Comparison of ENCODE assay signal across 9 cellular contexts in the genomic region with DNA sequence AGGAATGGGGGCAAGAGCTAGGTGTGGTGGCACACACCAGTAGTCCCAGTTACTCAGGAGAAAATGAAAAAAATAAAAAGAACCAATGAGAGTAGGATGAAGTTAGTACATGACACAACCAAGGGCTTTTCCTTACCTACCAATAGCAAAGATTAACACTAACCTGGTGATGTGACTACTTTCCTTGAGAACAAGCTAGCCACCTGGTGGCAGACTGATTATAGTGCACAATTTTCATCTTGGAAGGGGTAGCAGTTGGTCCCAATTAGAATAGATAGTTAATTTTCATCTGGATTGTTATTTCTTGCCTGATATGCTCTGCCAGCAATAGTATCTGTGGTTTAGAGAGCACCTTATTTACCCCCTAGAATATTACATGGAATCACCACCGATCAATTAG.
DNase-seq lines count a peak whose midpoint lies in the region; ATAC-seq and TF ChIP-seq lines count a peak whose summit lies in the region.
"Had no signal": no experiment of that assay in that cellular context is flagged by ENCODE, and none has a peak within 500 bp of the region (broad histone marks: within the 10 kb centered on the region; RNA-seq: fewer than 3 reads in every experiment).

No MANE protein-coding gene starts in this region.

- in situ Hi-C loops in astrocyte of the cerebellum (cut with HindIII; ENCODE audit: low sequenced_read_pairs) = no loop called here

- no peak overlapping the region for H3K27ac ChIP-seq in substantia nigra (ENCODE audit: low read depth, low read length, poor library complexity, severe bottlenecking)
- H3K27ac ChIP-seq: BLaER1 treated with 17β-estradiol and CSF1 and Interleukin-3, amounts not matched to agents 10 nM and 100 nM had no signal

- no peak overlapping the region for H3K4me3 ChIP-seq in astrocyte of the cerebellum (ENCODE audit: low read depth, low read length)
- H3K4me3 ChIP-seq: BLaER1 treated with 17β-estradiol and CSF1 and Interleukin-3, amounts not matched to agents 10 nM and 100 nM had no signal

- ATAC-seq in GM21381 (IDR thresholded peaks at IDR 0.05; ENCODE audit: unreplicated experiment) (no peak), HG03097 (IDR thresholded peaks at IDR 0.05; ENCODE audit: low FRiP score, unreplicated experiment) (no peak)

- peak; percentile 45 for TF ChIP-seq CTCF in astrocyte of the cerebellum (IDR thresholded peaks at IDR 0.05; ENCODE audit: low read depth, low read length, missing control alignments)

- DNase-seq in NCI-H526 (lab: John Stamatoyannopoulos, UW) (peak; percentile 7 to 42), NCI-H526 treated with DMSO at 0.1 percent for 48 hours (lab: John Stamatoyannopoulos, UW) (no peak), HS-27A (ENCODE audit: low read depth) (peak; percentile 24), astrocyte of the cerebellum (ENCODE audit: low read depth) (no peak), renal cortical epithelial cell (ENCODE audit: low read depth) (peak; percentile 6), substantia nigra (lab: John Stamatoyannopoulos, UW) (no peak)

Comparison
In these comparisons a context has a peak if more than half of its experiments do, and no peak if none do; other contexts are left out.
1. DNase-seq: peak in NCI-H526 (2 of 2), HS-27A (single experiment) and renal cortical epithelial cell (single experiment); none in NCI-H526 treated with DMSO at 0.1 percent for 48 hours (single experiment), astrocyte of the cerebellum (single experiment) and substantia nigra (0 of 49).